In the genomic region with DNA sequence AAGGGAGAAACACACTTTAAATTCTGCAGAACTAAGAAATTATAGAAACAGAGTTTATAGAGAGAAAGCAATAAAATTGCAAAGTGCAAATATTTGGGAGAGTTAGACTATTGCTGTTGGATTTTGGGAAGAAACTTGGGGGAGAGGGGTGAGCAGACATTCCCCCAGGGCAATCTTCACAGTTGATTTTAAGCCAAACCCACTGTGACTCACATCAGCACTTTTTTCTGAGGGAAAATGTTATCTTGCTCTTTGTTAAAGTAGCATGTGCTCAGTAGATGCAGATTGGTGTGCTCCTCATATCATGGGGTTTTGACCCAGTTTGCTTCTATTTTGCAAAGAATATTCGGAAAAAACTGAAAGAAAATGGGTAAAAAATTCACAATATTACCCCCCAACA, we compare ENCODE assay signal across 25 cellular contexts.
A peak's percentile ranks its signal among the peaks of the same experiment; 100 is the strongest.
DNase-seq lines count a peak whose midpoint lies in the region; ATAC-seq and TF ChIP-seq lines count a peak whose summit lies in the region.
"Had no signal": no experiment of that assay in that cellular context is flagged by ENCODE, and none has a peak within 500 bp of the region (broad histone marks: within the 10 kb centered on the region; RNA-seq: fewer than 3 reads in every experiment).

No MANE protein-coding gene starts in this region.

- no peak overlapping the region for H4K8ac ChIP-seq in mesendoderm (ENCODE audit: low read depth, low read length)

- H3F3A ChIP-seq in SK-N-SH (replicated peaks; ENCODE audit: insufficient read depth) = peaks cover 20% of the 10 kb centered on the region

- H3K4ac ChIP-seq in mesendoderm (ENCODE audit: low read depth, low read length) = no peak overlapping the region

- WGBS in SK-N-SH (ENCODE audit: low lambda C conversion rate) = 61% methylated on average over 1 of the region's 1 CpG
- WGBS in mesendoderm (ENCODE audit: extremely low coverage, insufficient coverage, low lambda C conversion rate) = no CpG with 5 or more reads among the region's 1 CpG

- TF ChIP-seq RAD21 in SK-N-SH (IDR thresholded peaks at IDR 0.05; ENCODE audit: low read length) = no peak

- H2BK120ac ChIP-seq in mesendoderm (ENCODE audit: low read depth, low read length) = no peak overlapping the region

- no peak overlapping the region for H2BK5ac ChIP-seq in mesendoderm (ENCODE audit: low read length)

- POLR2A ChIA-PET in SK-N-SH (lab: Yijun Ruan, JAX) = no interaction called here

- no peak overlapping the region for H2BK15ac ChIP-seq in mesendoderm (replicated peaks; ENCODE audit: low read depth)

- no peak overlapping the region for H2AFZ ChIP-seq in SK-N-SH (ENCODE audit: low read depth)

- H3K9me3 ChIP-seq in SK-N-SH (no peaks in the 10 kb centered on the region), SJCRH30 (replicated peaks) (no peaks in the 10 kb centered on the region), BE2C (no peaks in the 10 kb centered on the region)
- H3K9me3 ChIP-seq: BLaER1 treated with 17β-estradiol and CSF1 and Interleukin-3, amounts not matched to agents 10 nM and 100 nM; MG63; SJSA1 had no signal

- no peak overlapping the region for H3K4me3 ChIP-seq in SK-N-SH (ENCODE audit: low read depth in 2 of 2, low read length in 1 of 2)
- no peak overlapping the region for H3K4me3 ChIP-seq in SJCRH30
- no peak overlapping the region for H3K4me3 ChIP-seq in mesendoderm (ENCODE audit: low read length)
- no peak overlapping the region for H3K4me3 ChIP-seq in BE2C (ENCODE audit: low read depth, low read length)
- H3K4me3 ChIP-seq: BLaER1 treated with 17β-estradiol and CSF1 and Interleukin-3, amounts not matched to agents 10 nM and 100 nM; MG63; SJSA1 had no signal

- CTCF ChIA-PET in SK-N-SH (lab: Yijun Ruan, JAX) = no interaction called here

- no peak for DNase-seq in SK-N-SH
- DNase-seq in SJCRH30 = peak; percentile 16 to 62
- peak; percentile 23 for DNase-seq in mesendoderm
- no peak for DNase-seq in SIG-M5 treated with dmso at 0.1 percent for 504 hours (lab: John Stamatoyannopoulos, UW; ENCODE audit: unreplicated experiment)
- DNase-seq in glomerular visceral epithelial cell (ENCODE audit: extremely low spot score) = no peak
- no peak for DNase-seq in BE2C
- DNase-seq: ACHN; CD4-positive, alpha-beta memory T cell; DMS153; GF-D8; Karpas-422; MG63; NCI-H1048; NCI-H1436; NCI-H187 treated with DMSO at 0.1 percent for 48 hours; NCI-H2227 treated with DMSO at 0.1 percent for 48 hours; NCI-H510A treated with DMSO at 0.1 percent for 48 hours; NCI-H774; SW 1271 had no signal

- no peak overlapping the region for H4K5ac ChIP-seq in mesendoderm (ENCODE audit: low read length)

- H3K9ac ChIP-seq in SK-N-SH = no peak overlapping the region; the same call in 1 of the 2 replicates
- no peak overlapping the region for H3K9ac ChIP-seq in mesendoderm (ENCODE audit: low read length)
- H3K9ac ChIP-seq: BLaER1 treated with 17β-estradiol and CSF1 and Interleukin-3, amounts not matched to agents 10 nM and 100 nM had no signal

- H2AK5ac ChIP-seq in mesendoderm (ENCODE audit: low read length) = no peak overlapping the region

- H3K36me3 ChIP-seq in SK-N-SH (replicated peaks in 1 of 2; ENCODE audit: control insufficient read depth in 1 of 2, insufficient read depth in 2 of 2, low read length in 1 of 2) (no peaks in the 10 kb centered on the region), SJCRH30 (no peaks in the 10 kb centered on the region), mesendoderm (ENCODE audit: control insufficient read depth, insufficient read depth, low read length) (no peaks in the 10 kb centered on the region), BE2C (no peaks in the 10 kb centered on the region)
- H3K36me3 ChIP-seq: BLaER1 treated with 17β-estradiol and CSF1 and Interleukin-3, amounts not matched to agents 10 nM and 100 nM; MG63; SJSA1 had no signal

- H3K79me2 ChIP-seq in SK-N-SH (ENCODE audit: insufficient read depth) (no peaks in the 10 kb centered on the region), mesendoderm (ENCODE audit: control insufficient read depth, insufficient read depth, low read length) (no peaks in the 10 kb centered on the region)

- no peaks in the 10 kb centered on the region for H3K9me2 ChIP-seq in SK-N-SH

- H3K27me3 ChIP-seq in SK-N-SH (ENCODE audit: insufficient read depth) (no peaks in the 10 kb centered on the region), SJCRH30 (no peaks in the 10 kb centered on the region), mesendoderm (ENCODE audit: insufficient read depth, low read length, poor library complexity) (no peaks in the 10 kb centered on the region), BE2C (no peaks in the 10 kb centered on the region)
- H3K27me3 ChIP-seq: BLaER1 treated with 17β-estradiol and CSF1 and Interleukin-3, amounts not matched to agents 10 nM and 100 nM; MG63; SJSA1 had no signal

- no peak for ATAC-seq in SK-N-SH treated with all-trans-retinoic acid at 6 μM for 48 hours
- no peak for ATAC-seq in GM19328 (IDR thresholded peaks at IDR 0.05; ENCODE audit: unreplicated experiment)
- ATAC-seq: Panc1 had no signal

- H3K56ac ChIP-seq in mesendoderm (ENCODE audit: low read length) = no peak overlapping the region

- no peaks in the 10 kb centered on the region for H4K20me1 ChIP-seq in SK-N-SH (ENCODE audit: insufficient read depth)
- H4K20me1 ChIP-seq: BLaER1 treated with 17β-estradiol and CSF1 and Interleukin-3, amounts not matched to agents 10 nM and 100 nM had no signal

- no peak overlapping the region for H3K18ac ChIP-seq in mesendoderm (ENCODE audit: low read length)

- no peaks in the 10 kb centered on the region for H3K79me1 ChIP-seq in mesendoderm (ENCODE audit: low read length)

- no peak for TF ChIP-seq EP300 in SK-N-SH (IDR thresholded peaks at IDR 0.05; ENCODE audit: borderline replicate concordance in 1 of 2, low read depth in 1 of 2, low read length in 1 of 2)

- H3K23ac ChIP-seq in mesendoderm (ENCODE audit: low read length) = no peak overlapping the region

- H3K4me1 ChIP-seq in SK-N-SH (ENCODE audit: control insufficient read depth in 1 of 2, insufficient read depth in 2 of 2, low read depth in 1 of 2, low read length in 1 of 2) (peaks cover 0 to 23% of the 10 kb centered on the region in 2 experiments; a peak in 1 of 4 replicates), SJCRH30 (peaks cover 23% of the 10 kb centered on the region), mesendoderm (ENCODE audit: control insufficient read depth, low read depth, low read length) (no peaks in the 10 kb centered on the region), BE2C (no peaks in the 10 kb centered on the region)
- H3K4me1 ChIP-seq: BLaER1 treated with 17β-estradiol and CSF1 and Interleukin-3, amounts not matched to agents 10 nM and 100 nM had no signal

- TF ChIP-seq CTCF in SK-N-SH (IDR thresholded peaks at IDR 0.05) (no peak), BE2C (IDR thresholded peaks at IDR 0.05; ENCODE audit: low read depth, low read length) (no peak)

- H3K4me2 ChIP-seq in SK-N-SH = no peak overlapping the region; the same call in 1 of the 2 replicates
- H3K4me2 ChIP-seq in mesendoderm (ENCODE audit: low read length) = no peak overlapping the region
- H3K4me2 ChIP-seq: BLaER1 treated with 17β-estradiol and CSF1 and Interleukin-3, amounts not matched to agents 10 nM and 100 nM had no signal

- H3K27ac ChIP-seq in SK-N-SH (ENCODE audit: low read depth in 2 of 2, low read length in 1 of 2) (peak overlapping the region in 1 of 2 experiments; percentile 85; a peak in 1 of 4 replicates), SJCRH30 (peak overlapping the region; percentile 5; the same call in 1 of the 2 replicates), mesendoderm (ENCODE audit: low read depth, low read length) (no peak overlapping the region)
- H3K27ac ChIP-seq: 22Rv1; BLaER1 treated with 17β-estradiol and CSF1 and Interleukin-3, amounts not matched to agents 10 nM and 100 nM; SJSA1 had no signal

TF ChIP-seq in SK-N-SH treated with all-trans-retinoic acid at 6 μM for 48 hours, 23 proteins besides CTCF, POLR2A, EP300 and RAD21:
- TF ChIP-seq OSR1 (CRISPR knock-in tag; IDR thresholded peaks at IDR 0.05) (no peak), ZFP30 (CRISPR knock-in tag; IDR thresholded peaks at IDR 0.05) (no peak), ZNF70 (CRISPR knock-in tag; IDR thresholded peaks at IDR 0.05) (no peak), CSDC2 (CRISPR knock-in tag; IDR thresholded peaks at IDR 0.05) (no peak), TOX (CRISPR knock-in tag; IDR thresholded peaks at IDR 0.05; ENCODE audit: borderline replicate concordance) (no peak), ZFP3 (CRISPR knock-in tag; IDR thresholded peaks at IDR 0.05) (no peak)

Comparison
In these comparisons a context has a peak if more than half of its experiments do, and no peak if none do; other contexts are left out.
1. DNase-seq: peak in SJCRH30 (2 of 2) and mesendoderm (single experiment); none in SK-N-SH (single experiment), SIG-M5 treated with dmso at 0.1 percent for 504 hours (single experiment), glomerular visceral epithelial cell (single experiment) and BE2C (single experiment).